22 cellular contexts compared by ENCODE assay signal in the genomic region with DNA sequence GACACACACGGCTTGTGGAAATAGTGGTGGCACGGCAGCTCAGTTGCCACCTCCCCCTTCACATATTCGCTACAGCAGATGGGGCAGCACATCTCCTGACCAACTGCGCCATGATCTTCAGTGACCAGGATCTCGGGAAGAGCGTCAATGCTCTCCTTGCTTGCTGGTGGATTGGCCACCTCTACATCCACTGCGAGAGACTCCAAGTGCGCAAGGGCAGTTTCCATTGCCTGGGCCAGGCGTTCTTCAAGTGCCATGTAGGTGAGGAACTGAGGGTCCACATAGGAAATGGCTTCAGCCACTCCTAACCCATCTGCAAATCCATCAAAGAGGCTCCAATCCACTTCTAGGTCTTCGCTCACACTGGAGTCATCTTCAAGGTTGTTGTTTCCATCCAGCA.
"Had no signal": no experiment of that assay in that cellular context is flagged by ENCODE, and none has a peak within 500 bp of the region (broad histone marks: within the 10 kb centered on the region; RNA-seq: fewer than 3 reads in every experiment).

No MANE protein-coding gene starts in this region.

- H3K4me1 ChIP-seq: prostate gland, right lobe of liver, upper lobe of right lung had no signal

- H3K36me3 ChIP-seq: neural progenitor cell, prostate gland, right lobe of liver, upper lobe of right lung had no signal

- DNase-seq: effector memory CD4-positive, alpha-beta T cell; heart right ventricle; hypothalamus; mammary epithelial cell; naive thymus-derived CD4-positive, alpha-beta T cell; occipital lobe; right lobe of liver; stimulated activated CD4-positive, alpha-beta T cell treated with anti-CD3 and anti-CD28 coated beads, Interleukin-1b, Interleukin-23, amount 100 ng/mL, for 48 hours; stimulated activated CD4-positive, alpha-beta T cell treated with anti-CD3 and anti-CD28 coated beads, Interleukin-4, amount 100 ng/mL, for 24 hours; stimulated activated naive B cell treated with anti-CD40 and anti-IgM and Interleukin-4, amounts not matched to agents 10 μg/mL and 1 μg/mL and 100 μg/mL, for 72 hours; stimulated activated naive CD8-positive, alpha-beta T cell treated with anti-CD3 and anti-CD28 coated beads, Interleukin-15, amount 100 ng/mL, for 72 hours; testis; upper lobe of right lung had no signal

- H2AFZ ChIP-seq: neural progenitor cell, parathyroid adenoma had no signal

- H3K27ac ChIP-seq: heart right ventricle, neural progenitor cell, parathyroid adenoma, prostate gland, right lobe of liver, testis, tibial nerve, upper lobe of right lung had no signal

- H3K9ac ChIP-seq: neural progenitor cell, parathyroid adenoma had no signal

- ATAC-seq: esophagus mucosa; heart right ventricle; left lobe of liver; naive thymus-derived CD4-positive, alpha-beta T cell; right lobe of liver; stimulated activated naive B cell treated with anti-CD40 and anti-IgM and Interleukin-4, amounts not matched to agents 10 μg/mL and 1 μg/mL and 100 μg/mL, for 72 hours; stimulated activated naive CD8-positive, alpha-beta T cell treated with anti-CD3 and anti-CD28 coated beads, Interleukin-15, amount 100 ng/mL, for 72 hours; upper lobe of right lung had no signal

- H3K27me3 Mint-ChIP-seq: naive thymus-derived CD4-positive, alpha-beta T cell; stimulated activated naive CD8-positive, alpha-beta T cell treated with anti-CD3 and anti-CD28 coated beads, Interleukin-15, amount 100 ng/mL, for 72 hours had no signal

- FAIRE-seq: endometrium, frontal cortex, islet of Langerhans had no signal

- H3K4me3 Mint-ChIP-seq: neural progenitor cell; stimulated activated naive B cell treated with anti-CD40 and anti-IgM and Interleukin-4, amounts not matched to agents 10 μg/mL and 1 μg/mL and 100 μg/mL, for 72 hours; stimulated activated naive CD8-positive, alpha-beta T cell treated with anti-CD3 and anti-CD28 coated beads, Interleukin-15, amount 100 ng/mL, for 72 hours had no signal

- H3K4me3 ChIP-seq: heart right ventricle, neural progenitor cell, prostate gland, right lobe of liver, testis, tibial nerve, upper lobe of right lung had no signal

- H3K27me3 ChIP-seq: neural progenitor cell, right lobe of liver, testis, upper lobe of right lung had no signal

- H3K9me3 ChIP-seq: prostate gland, right lobe of liver, testis, tibial nerve, upper lobe of right lung had no signal

- H3K27ac Mint-ChIP-seq: neural progenitor cell; stimulated activated naive CD8-positive, alpha-beta T cell treated with anti-CD3 and anti-CD28 coated beads, Interleukin-15, amount 100 ng/mL, for 72 hours had no signal

- H3K9me3 Mint-ChIP-seq: stimulated activated naive B cell treated with anti-CD40 and anti-IgM and Interleukin-4, amounts not matched to agents 10 μg/mL and 1 μg/mL and 100 μg/mL, for 72 hours; stimulated activated naive CD8-positive, alpha-beta T cell treated with anti-CD3 and anti-CD28 coated beads, Interleukin-15, amount 100 ng/mL, for 72 hours had no signal
